8 cellular contexts compared by ENCODE assay signal in genomic region chr21:33070921-33071877, GRCh38. TPM values are rescaled to one million over a fixed set of nuclear protein-coding genes. Genes with fewer than 3 reads are reported as not detected.
DNase-seq lines count a peak whose midpoint lies in the region; ATAC-seq and TF ChIP-seq lines count a peak whose summit lies in the region.
"Had no signal": no experiment of that assay in that cellular context is flagged by ENCODE, and none has a peak within 500 bp of the region (broad histone marks: within the 10 kb centered on the region; RNA-seq: fewer than 3 reads in every experiment).

No MANE protein-coding gene starts in this region.

- in situ Hi-C loops in ACHN (cut with HindIII; ENCODE audit: low pct_ligation_motif_present, low pct_unique_long_range_greater_than_20kb, low sequenced_read_pairs), result no loop called here

- H3K4me1 Mint-ChIP-seq in endothelial cell (ENCODE audit: unreplicated experiment) (peaks cover 27% of the 10 kb centered on the region), neural crest cell (peaks cover 31% of the 10 kb centered on the region)

- H3K9me3 Mint-ChIP-seq in endothelial cell (ENCODE audit: unreplicated experiment) (no peaks in the 10 kb centered on the region), neural crest cell (no peaks in the 10 kb centered on the region)

- H3K4me3 Mint-ChIP-seq in endothelial cell (ENCODE audit: unreplicated experiment), result peak overlapping the region; percentile 78
- H3K4me3 Mint-ChIP-seq in neural crest cell, result peak overlapping the region; percentile 85

- H3K27me3 Mint-ChIP-seq in endothelial cell (ENCODE audit: unreplicated experiment) (peaks cover 14% of the 10 kb centered on the region), neural crest cell (ENCODE audit: low read depth) (peaks cover 83% of the 10 kb centered on the region)

- TF ChIP-seq CTCF in GM20000 (IDR thresholded peaks at IDR 0.05; ENCODE audit: extremely low read depth, missing control alignments), result no peak
- TF ChIP-seq CTCF in endothelial cell (IDR thresholded peaks at IDR 0.05; ENCODE audit: unreplicated experiment), result no peak
- TF ChIP-seq CTCF in neural crest cell (conservative IDR thresholded peaks at IDR 0.05), result no peak

- no peak for ATAC-seq in GM21367 (IDR thresholded peaks at IDR 0.05; ENCODE audit: unreplicated experiment)

- H3K36me3 Mint-ChIP-seq in endothelial cell (ENCODE audit: low read depth, unreplicated experiment), result peaks cover 5% of the 10 kb centered on the region
- no peaks in the 10 kb centered on the region for H3K36me3 Mint-ChIP-seq in neural crest cell (ENCODE audit: low read depth)

- DNase-seq in GM20000 (ENCODE audit: low spot score), result peak; percentile 45
- DNase-seq in RPMI8226, result peak; percentile 75
- peak; percentile 26 for DNase-seq in endothelial cell (ENCODE audit: low spot score)
- peak; percentile 23 for DNase-seq in neural crest cell (ENCODE audit: low read depth, low spot score)
- DNase-seq in ACHN, result no peak
- DNase-seq in cerebellar nuclear complex (lab: John Stamatoyannopoulos, UW), result no peak

- H3K27ac Mint-ChIP-seq in endothelial cell (ENCODE audit: unreplicated experiment) (no peak overlapping the region), neural crest cell (ENCODE audit: unreplicated experiment) (no peak overlapping the region)

RNA-seq across cellular contexts. Expression of gene OLIG1, which starts 1.3 kb away (rescaled TPM):
- total RNA-seq in endothelial cell (ENCODE audit: unreplicated experiment), result 0.67 TPM
- total RNA-seq in neural crest cell, result 5.4 and 8.4 TPM in 2 replicates
- total RNA-seq: myocyte had no signal

RNA-seq across cellular contexts. Expression of gene OLIG2, which starts 45.5 kb away (rescaled TPM):
- total RNA-seq in endothelial cell (ENCODE audit: unreplicated experiment) (0.33 TPM), neural crest cell (5.4 TPM in 2 replicates)
- total RNA-seq: myocyte had no signal

Comparison
In these comparisons a context has a peak if more than half of its experiments do, and no peak if none do; other contexts are left out.
1. DNase-seq: peak in GM20000 (single experiment), RPMI8226 (single experiment), endothelial cell (single experiment) and neural crest cell (single experiment); none in ACHN (single experiment) and cerebellar nuclear complex (0 of 2).